9 cellular contexts compared by ENCODE assay signal in genomic region chr2:12155308-12156061, GRCh38.
A peak's percentile ranks its signal among the peaks of the same experiment; 100 is the strongest.
DNase-seq lines count a peak whose midpoint lies in the region; ATAC-seq, FAIRE-seq and TF ChIP-seq lines count a peak whose summit lies in the region.
"Had no signal": no experiment of that assay in that cellular context is flagged by ENCODE, and none has a peak within 500 bp of the region (broad histone marks: within the 10 kb centered on the region; RNA-seq: fewer than 3 reads in every experiment).

No MANE protein-coding gene starts in this region.

- DNase-seq in GM12891 (ENCODE audit: insufficient read length, low spot score) (no peak), SK-MEL-5 (ENCODE audit: low read depth, low spot score) (peak; percentile 75), fibroblast of mammary gland (ENCODE audit: low read depth) (peak; percentile 86), pulmonary artery endothelial cell (ENCODE audit: low read depth, low spot score) (peak; percentile 89), SHP77 (lab: John Stamatoyannopoulos, UW) (no peak), KG1 (lab: John Stamatoyannopoulos, UW) (no peak), hypothalamus (lab: John Stamatoyannopoulos, UW) (no peak)
- DNase-seq: stimulated activated CD4-positive, alpha-beta T cell treated with anti-CD3 and anti-CD28 coated beads, Interleukin-12 subunit alpha, Interleukin-12 subunit beta, amount 100 ng/mL, for 4 hours had no signal

- no peak for TF ChIP-seq CTCF in fibroblast of mammary gland (conservative IDR thresholded peaks at IDR 0.05; ENCODE audit: control insufficient read depth, insufficient read depth, low read depth, low read length)

- in situ Hi-C loops in SK-MEL-5 (cut with HindIII; ENCODE audit: low pct_unique_long_range_greater_than_20kb, low sequenced_read_pairs) = loop anchor here (25.0 kb wide), 1 partner anchor 293 kb away; no protein-coding TSS in a partner anchor

- H3K4me3 ChIP-seq in fibroblast of mammary gland (ENCODE audit: control insufficient read depth, low read depth, low read length) = no peak overlapping the region

- FAIRE-seq in GM12891 (lab: Jason Lieb, UNC) = peak; percentile 55

- ATAC-seq in GM21619 (IDR thresholded peaks at IDR 0.05; ENCODE audit: unreplicated experiment) = no peak

- TF ChIP-seq POLR2A in GM12891 (IDR thresholded peaks at IDR 0.05; ENCODE audit: low read depth, low read length) = no peak

TF ChIP-seq in GM12891, 5 proteins besides CTCF, POLR2A, EP300 and RAD21:
- TF ChIP-seq PAX5 (IDR thresholded peaks at IDR 0.05; ENCODE audit: insufficient read depth, low read length, severe bottlenecking) (no peak), POU2F2 (IDR thresholded peaks at IDR 0.05; ENCODE audit: low read depth, low read length) (no peak), TAF1 (IDR thresholded peaks at IDR 0.05; ENCODE audit: low read depth, low read length) (no peak), SPI1 (IDR thresholded peaks at IDR 0.05; ENCODE audit: low read depth, low read length) (no peak), POLR2AphosphoS5 (IDR thresholded peaks at IDR 0.05; ENCODE audit: low read depth, low read length) (no peak)

Comparison
In these comparisons a context has a peak if more than half of its experiments do, and no peak if none do; other contexts are left out.
1. DNase-seq: peak in SK-MEL-5 (single experiment), fibroblast of mammary gland (single experiment) and pulmonary artery endothelial cell (single experiment); none in GM12891 (single experiment), SHP77 (0 of 2), KG1 (single experiment) and hypothalamus (0 of 51).